In the genomic region with DNA sequence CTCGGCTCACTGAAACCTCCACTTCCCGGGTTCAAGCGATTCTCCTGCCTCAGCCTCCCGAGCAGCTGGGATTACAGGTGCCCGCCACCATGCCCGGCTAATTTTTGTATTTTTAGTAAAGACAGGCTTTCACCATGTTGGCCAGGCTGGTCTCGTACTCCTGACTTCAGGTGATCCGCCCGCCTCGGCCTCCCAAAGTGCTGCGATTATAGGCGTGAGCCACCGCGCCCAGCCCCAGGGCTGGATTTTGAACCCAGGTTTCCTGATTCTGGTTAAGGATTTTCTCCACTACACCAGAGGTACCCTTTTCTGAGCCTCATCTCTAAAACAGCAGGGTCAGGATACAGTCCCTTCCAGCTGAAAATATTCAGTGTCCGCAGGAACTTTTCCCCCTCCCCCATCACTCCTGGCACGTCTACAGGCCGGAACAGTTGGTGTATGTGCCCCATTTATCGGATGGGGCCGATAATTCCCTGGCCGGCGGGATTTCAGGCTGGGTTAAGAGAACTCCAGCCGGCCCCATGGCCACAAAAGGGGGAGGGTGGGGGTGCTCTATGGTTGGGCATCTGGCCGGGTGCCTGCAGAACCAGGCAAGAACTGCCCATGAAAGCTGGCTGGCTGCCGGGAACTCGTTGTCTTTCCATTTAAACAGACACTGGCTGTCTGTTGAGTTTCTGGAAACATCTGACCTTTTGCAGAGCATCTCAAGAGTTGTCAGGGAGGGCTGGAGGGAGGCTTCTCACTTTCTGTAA, we compare ENCODE assay signal across 8 cellular contexts. TPM values are rescaled to one million over a fixed set of nuclear protein-coding genes. Genes with fewer than 3 reads are reported as not detected.
DNase-seq lines count a peak whose midpoint lies in the region; ATAC-seq and TF ChIP-seq lines count a peak whose summit lies in the region.

No MANE protein-coding gene starts in this region.

- H3K27me3 Mint-ChIP-seq in Caco-2 (ENCODE audit: insufficient read depth, unreplicated experiment): no peaks in the 10 kb centered on the region

- H3K4me1 Mint-ChIP-seq in Caco-2 (ENCODE audit: low read depth, unreplicated experiment): no peaks in the 10 kb centered on the region

- intact Hi-C loops in colonic mucosa (cut with DNase I): no loop called here
- intact Hi-C loops in right lobe of liver (cut with DNase I): no loop called here
- intact Hi-C loops in Caco-2 (cut with micrococcal nuclease; ENCODE audit: unreplicated experiment): no loop called here

- H3K9ac ChIP-seq in colonic mucosa (ENCODE audit: low read depth in 2 of 2, low read length in 2 of 2): no peak overlapping the region
- peak overlapping the region; percentile 55 to 58 for H3K9ac ChIP-seq in stomach smooth muscle (ENCODE audit: low read length in 2 of 2)

- H3K4me3 ChIP-seq in colonic mucosa (no peak overlapping the region), right lobe of liver (no peak overlapping the region), stomach smooth muscle (ENCODE audit: low read length in 2 of 2) (peak overlapping the region in 1 of 2 donors; percentile 52), Caco-2 (ENCODE audit: low read depth, low read length) (no peak overlapping the region)

- no peak overlapping the region for H3K27ac Mint-ChIP-seq in Caco-2 (ENCODE audit: unreplicated experiment)

- ATAC-seq in right lobe of liver (peak; percentile 79 to 86 (median 82)), HG03045 (IDR thresholded peaks at IDR 0.05; ENCODE audit: unreplicated experiment) (no peak)

- H3K9me3 ChIP-seq in colonic mucosa (no peaks in the 10 kb centered on the region), right lobe of liver (no peaks in the 10 kb centered on the region), stomach smooth muscle (ENCODE audit: control insufficient read depth in 2 of 2, low read length in 2 of 2) (peaks cover 0 to 2% of the 10 kb centered on the region in 2 donors), Caco-2 (no peaks in the 10 kb centered on the region)

- no peak for TF ChIP-seq POLR2A in right lobe of liver (IDR thresholded peaks at IDR 0.05)

- H3K27me3 ChIP-seq in colonic mucosa: no peaks in the 10 kb centered on the region
- H3K27me3 ChIP-seq in right lobe of liver: no peaks in the 10 kb centered on the region
- no peaks in the 10 kb centered on the region for H3K27me3 ChIP-seq in stomach smooth muscle (ENCODE audit: control insufficient read depth in 1 of 2, insufficient read depth in 2 of 2, low read length in 2 of 2)
- H3K27me3 ChIP-seq in Caco-2 (replicated peaks; ENCODE audit: control insufficient read depth, insufficient read depth, low read length): no peaks in the 10 kb centered on the region

- POLR2A ChIA-PET in Caco-2 (lab: Charles Lee): no interaction called here

- no peaks in the 10 kb centered on the region for H3K36me3 Mint-ChIP-seq in Caco-2 (ENCODE audit: insufficient read depth, unreplicated experiment)

- 53% methylated on average over 17 of the region's 25 CpGs for WGBS in right lobe of liver (ENCODE audit: insufficient coverage, low coverage, low lambda C conversion rate, missing lambda C conversion rate)

- TF ChIP-seq CTCF in colonic mucosa (IDR thresholded peaks at IDR 0.05): no peak
- no peak for TF ChIP-seq CTCF in right lobe of liver (IDR thresholded peaks at IDR 0.05)
- TF ChIP-seq CTCF in Caco-2 (IDR thresholded peaks at IDR 0.05; ENCODE audit: insufficient read depth in 1 of 2, low read depth in 1 of 2, low read length in 1 of 2, severe bottlenecking in 1 of 2, unreplicated experiment in 1 of 2): no peak

- no peak overlapping the region for H3K4me3 Mint-ChIP-seq in Caco-2 (ENCODE audit: unreplicated experiment)

- no TSS peak for BruUV-seq in Caco-2 (replicated peaks; lab: Mats Ljungman, UMichigan)

- H3K27ac ChIP-seq in colonic mucosa: peak overlapping the region; percentile 67
- H3K27ac ChIP-seq in right lobe of liver: peak overlapping the region; percentile 48 to 77 (median 57)
- H3K27ac ChIP-seq in stomach smooth muscle (ENCODE audit: low read length): peak overlapping the region; percentile 96

- peak; percentile 38 for DNase-seq in NCI-H510A treated with DMSO at 0.1 percent for 48 hours (lab: John Stamatoyannopoulos, UW)
- peak; percentile 61 for DNase-seq in colonic mucosa
- peak; percentile 78 to 92 (median 82) for DNase-seq in right lobe of liver
- DNase-seq in Caco-2: no peak
- no peak for DNase-seq in activated gamma-delta T cell (lab: John Stamatoyannopoulos, UW)
- no peak for DNase-seq in germinal center (ENCODE audit: low spot score)

- H3K4me1 ChIP-seq in colonic mucosa (no peaks in the 10 kb centered on the region), right lobe of liver (no peaks in the 10 kb centered on the region), stomach smooth muscle (ENCODE audit: control insufficient read depth, insufficient read depth, low read length) (peaks cover 16% of the 10 kb centered on the region), Caco-2 (no peaks in the 10 kb centered on the region)

- H3K9me3 Mint-ChIP-seq in Caco-2 (ENCODE audit: unreplicated experiment): no peaks in the 10 kb centered on the region

- H3K36me3 ChIP-seq in colonic mucosa (no peaks in the 10 kb centered on the region), right lobe of liver (no peaks in the 10 kb centered on the region), stomach smooth muscle (ENCODE audit: control insufficient read depth in 2 of 2, insufficient read depth in 2 of 2, low read length in 2 of 2) (no peaks in the 10 kb centered on the region), Caco-2 (ENCODE audit: control insufficient read depth, insufficient read depth, low read length) (no peaks in the 10 kb centered on the region)

- CTCF ChIA-PET in Caco-2 (lab: Charles Lee): no interaction called here

RNA-seq across cellular contexts. Expression of a gene that starts 26.8 kb away (rescaled TPM):
- total RNA-seq in colonic mucosa: 100 to 1,000 TPM; 102 to 141 TPM
- total RNA-seq in right lobe of liver: 10 to 100 TPM; 17.1 to 67.7 (median 20.3) TPM
- total RNA-seq in Caco-2 (2022): 13.9 and 14.6 TPM in 2 replicates

RNA-seq across cellular contexts. Expression of a gene that starts 59.4 kb away (rescaled TPM):
- total RNA-seq in colonic mucosa (100 to 1,000 TPM; 212 to 216 TPM), right lobe of liver (10 to 100 TPM; 43.4 to 83.0 (median 51.0) TPM), Caco-2 (2022) (37.7 and 44.5 TPM in 2 replicates)

RNA-seq across cellular contexts. Expression of a gene that starts 59.7 kb away (rescaled TPM):
- total RNA-seq in colonic mucosa (10 to 100 TPM; 14.4 to 18.6 TPM), right lobe of liver (10 to 100 TPM in 2 of 6 experiments, 1 to 10 TPM in 4; 3.6 to 13.6 (median 7.3) TPM), Caco-2 (2022) (5.1 and 5.7 TPM in 2 replicates)

Comparison
In these comparisons a context has a peak if more than half of its experiments do, and no peak if none do; other contexts are left out.
1. DNase-seq: peak in NCI-H510A treated with DMSO at 0.1 percent for 48 hours (single experiment), colonic mucosa (single experiment) and right lobe of liver (3 of 3); none in Caco-2 (0 of 2), activated gamma-delta T cell (single experiment) and germinal center (single experiment).
2. H3K9ac ChIP-seq: peak in stomach smooth muscle (2 of 2); none in colonic mucosa (0 of 2).
3. Peak in every context shown above with its lines, with median percentiles within 50 percentile points of each other: H3K27ac ChIP-seq.